8 cellular contexts compared by ENCODE assay signal in the genomic region with DNA sequence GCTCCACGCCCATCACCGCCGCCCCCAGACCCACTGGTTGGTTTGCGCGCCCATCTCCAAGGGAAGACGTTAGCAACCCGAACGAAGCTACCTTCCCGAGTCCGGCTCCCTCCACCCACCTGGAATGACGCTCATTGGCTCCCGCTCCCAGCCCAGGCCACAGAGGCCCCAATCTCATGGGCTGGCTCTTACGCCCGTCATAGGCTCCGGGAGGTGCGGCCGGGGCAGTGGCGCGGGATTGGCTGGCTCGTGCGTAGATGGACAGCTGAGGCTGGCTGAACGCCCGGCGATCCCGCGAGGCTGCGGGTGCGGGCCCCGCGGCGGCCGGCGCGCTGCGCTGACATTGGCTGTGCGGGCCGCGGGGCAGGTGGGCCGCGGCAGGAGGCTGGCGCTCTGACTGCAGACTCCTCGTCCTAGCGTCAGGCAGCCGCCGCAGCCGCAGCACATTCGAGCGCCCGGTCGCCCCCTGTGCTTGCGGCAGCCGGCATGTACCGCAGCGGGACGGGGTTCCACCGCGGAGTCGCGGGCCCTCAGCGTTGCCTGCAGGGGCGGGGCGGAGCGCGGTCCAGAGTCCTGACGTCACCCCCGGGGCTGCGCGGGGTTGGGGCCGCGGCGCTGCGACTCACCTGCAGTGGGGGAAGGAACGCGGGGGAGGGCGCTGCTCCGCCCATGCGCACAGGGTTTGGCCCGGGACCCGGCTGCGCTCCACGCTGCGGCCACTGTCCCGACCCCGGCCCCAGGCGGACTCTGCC. TPM values are rescaled to one million over a fixed set of nuclear protein-coding genes. Genes with fewer than 3 reads are reported as not detected.
DNase-seq lines count a peak whose midpoint lies in the region; TF ChIP-seq lines count a peak whose summit lies in the region.

No MANE protein-coding gene starts in this region.

- no peaks in the 10 kb centered on the region for H3K9me2 ChIP-seq in MM.1S (replicated peaks; ENCODE audit: insufficient read depth, low read length)

- H3K4me1 ChIP-seq in MM.1S (ENCODE audit: low read length), result peaks cover 5% of the 10 kb centered on the region

- H3K36me3 ChIP-seq in MM.1S (replicated peaks; ENCODE audit: insufficient read depth, low read length), result no peaks in the 10 kb centered on the region

- TF ChIP-seq CTCF in MM.1S (IDR thresholded peaks at IDR 0.05; ENCODE audit: low read length), result peak; percentile 39

- no peaks in the 10 kb centered on the region for H4K20me1 ChIP-seq in MM.1S (ENCODE audit: insufficient read depth, low read length)

- H3K4me2 ChIP-seq in MM.1S (ENCODE audit: low read depth, low read length), result peak overlapping the region; percentile 87

- peak overlapping the region; percentile 94 for H2AFZ ChIP-seq in MM.1S (ENCODE audit: low read length)

- H3F3A ChIP-seq in MM.1S (ENCODE audit: insufficient read depth, low read length), result peaks cover 10% of the 10 kb centered on the region; the same call in 1 of the 2 replicates

- DNase-seq in EL (peak; percentile 100), HCEC 1CT (peak; percentile 99), MM.1S (peak; percentile 99), SK-MEL-5 (ENCODE audit: low read depth, low spot score) (peak; percentile 99), globus pallidus (ENCODE audit: low spot score) (peak; percentile 98), non-pigmented ciliary epithelial cell (ENCODE audit: low read depth) (peak; percentile 99), superior temporal gyrus (ENCODE audit: extremely low spot score) (peak; percentile 99)
- peak; percentile 88 for DNase-seq in activated naive CD4-positive, alpha-beta T cell treated with anti-CD3 and anti-CD28 coated beads, Interleukin-2, amount 50 U/mL, for 16 hours

- H3K9ac ChIP-seq in MM.1S (ENCODE audit: low read length), result peak overlapping the region; percentile 90

- H3K9me3 ChIP-seq in MM.1S (replicated peaks; ENCODE audit: insufficient read depth, low read length), result no peaks in the 10 kb centered on the region

- H3K27ac ChIP-seq in MM.1S (ENCODE audit: low read length), result peak overlapping the region; percentile 78; the same call in 1 of the 2 replicates

- H3K79me2 ChIP-seq in MM.1S (ENCODE audit: low read length), result peaks cover 36% of the 10 kb centered on the region

- H3K4me3 ChIP-seq in MM.1S (ENCODE audit: low read length), result peak overlapping the region; percentile 96

- in situ Hi-C loops in SK-MEL-5 (cut with HindIII; ENCODE audit: low pct_unique_long_range_greater_than_20kb, low sequenced_read_pairs), result no loop called here

- no peaks in the 10 kb centered on the region for H3K27me3 ChIP-seq in MM.1S (replicated peaks; ENCODE audit: insufficient read depth, low read length)

RNA-seq across cellular contexts. Expression of gene MYH10, which starts 0.5 kb away (rescaled TPM):
- 71.6 and 73.4 TPM in 2 replicates for total RNA-seq in SK-MEL-5 (2014; rRNA removed; shearing (Covaris generic))
- polyA plus RNA-seq in SK-MEL-5 (2015; cell fraction: cytosol; rRNA removed), result 86.5 and 123 TPM in 2 replicates
- polyA plus RNA-seq in SK-MEL-5 (2015; cell fraction: nucleus; rRNA removed), result 64.9 and 98.8 TPM in 2 replicates

Comparison
In these comparisons a context has a peak if more than half of its experiments do, and no peak if none do; other contexts are left out.
1. Peak in every context shown above with its lines: DNase-seq, H3K4me3 ChIP-seq and H3K27ac ChIP-seq.